ENCODE assay signal across 10 cellular contexts in the genomic region with DNA sequence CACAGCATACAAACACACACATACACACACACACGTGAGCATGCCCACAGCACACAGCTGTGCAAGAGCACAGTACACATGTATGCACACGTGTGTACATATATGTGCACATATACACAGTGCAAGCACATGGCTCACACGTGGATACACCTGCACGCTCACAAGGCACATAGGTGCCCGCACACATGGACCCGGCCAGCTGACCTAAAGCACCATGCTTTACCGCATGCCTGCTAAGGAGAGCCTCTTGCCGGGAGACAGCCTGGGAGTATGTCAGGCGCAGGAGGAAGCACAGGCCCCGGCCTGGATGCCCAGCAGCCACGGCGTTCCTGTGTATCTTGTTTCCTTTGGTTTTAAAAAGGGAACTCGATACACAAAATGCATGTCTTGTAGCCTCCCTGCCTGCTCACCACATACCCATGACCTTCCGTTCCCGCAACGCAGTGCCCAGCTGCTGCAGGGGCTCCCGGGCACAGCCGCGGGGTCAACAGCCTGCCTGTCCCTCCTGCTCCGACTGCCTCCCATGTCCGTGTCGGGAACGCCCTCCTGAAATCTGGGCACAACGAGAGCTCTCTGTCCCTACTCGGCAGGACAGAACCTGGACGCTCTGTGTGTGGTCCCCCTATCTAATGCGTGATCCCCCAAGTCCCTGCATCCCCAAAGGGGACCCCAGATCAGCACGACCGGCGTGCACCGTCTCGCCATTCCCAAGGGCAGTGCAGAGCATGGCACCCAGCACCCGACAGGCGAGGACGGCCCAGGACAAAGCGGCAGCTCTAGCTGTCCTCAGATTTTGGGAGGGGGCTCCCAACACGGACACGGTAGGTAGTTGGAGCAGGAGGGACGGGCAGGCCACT. TPM values are rescaled to one million over a fixed set of nuclear protein-coding genes. Genes with fewer than 3 reads are reported as not detected.
DNase-seq lines count a peak whose midpoint lies in the region; ATAC-seq and TF ChIP-seq lines count a peak whose summit lies in the region.
"Had no signal": no experiment of that assay in that cellular context is flagged by ENCODE, and none has a peak within 500 bp of the region (broad histone marks: within the 10 kb centered on the region; RNA-seq: fewer than 3 reads in every experiment).

No MANE protein-coding gene starts in this region.

- no peaks in the 10 kb centered on the region for H3K79me1 ChIP-seq in trophoblast cell (ENCODE audit: low read length)

- H2BK12ac ChIP-seq in trophoblast cell (ENCODE audit: low read length) = no peak overlapping the region

- H2AFZ ChIP-seq in trophoblast cell (ENCODE audit: insufficient read depth, low read length, poor library complexity) = no peak overlapping the region

- CTCF ChIA-PET in Calu3 (lab: Charles Lee) (no interaction called here), Panc1 (lab: Charles Lee) (no interaction called here)

- H3K4ac ChIP-seq in trophoblast cell (ENCODE audit: low read depth, low read length) = no peak overlapping the region

- H2BK120ac ChIP-seq in trophoblast cell (ENCODE audit: insufficient read depth, low read length, poor library complexity) = no peak overlapping the region

- H3K79me2 ChIP-seq in trophoblast cell (ENCODE audit: control insufficient read depth, insufficient read depth, low read length, poor library complexity) = peaks cover 3% of the 10 kb centered on the region

- H3K27me3 ChIP-seq in Panc1 (ENCODE audit: control insufficient read depth, insufficient read depth, low read length) (no peaks in the 10 kb centered on the region), trophoblast cell (ENCODE audit: insufficient read depth, low read length) (no peaks in the 10 kb centered on the region)

- no peak overlapping the region for H2AK5ac ChIP-seq in trophoblast cell (ENCODE audit: low read length)

- TF ChIP-seq CTCF in Calu3 (IDR thresholded peaks at IDR 0.05; ENCODE audit: unreplicated experiment) (no peak), Panc1 (IDR thresholded peaks at IDR 0.05) (no peak), endothelial cell (IDR thresholded peaks at IDR 0.05; ENCODE audit: unreplicated experiment) (no peak)

- peaks cover 37% of the 10 kb centered on the region for H3K4me1 Mint-ChIP-seq in Calu3 (ENCODE audit: low read depth, unreplicated experiment)
- peaks cover 6% of the 10 kb centered on the region for H3K4me1 Mint-ChIP-seq in endothelial cell (ENCODE audit: unreplicated experiment)

- H3K36me3 Mint-ChIP-seq in Calu3 (ENCODE audit: insufficient read depth, unreplicated experiment) (peaks cover 72% of the 10 kb centered on the region), endothelial cell (ENCODE audit: low read depth, unreplicated experiment) (peaks cover 4% of the 10 kb centered on the region)

- no peak for DNase-seq in Calu3
- DNase-seq in Panc1 (ENCODE audit: low read depth, low spot score) = no peak
- no peak for DNase-seq in endothelial cell (ENCODE audit: low spot score)
- DNase-seq in trophoblast cell = no peak
- DNase-seq in DMS79 (lab: John Stamatoyannopoulos, UW) = no peak
- no peak for DNase-seq in AG08395 (ENCODE audit: low spot score)
- DNase-seq in glomerular visceral epithelial cell (ENCODE audit: extremely low spot score) = no peak
- DNase-seq in NCI-H1092 treated with DMSO at 0.1 percent for 48 hours (lab: John Stamatoyannopoulos, UW) = no peak
- DNase-seq: activated T-cell treated with anti-CD3 and anti-CD28 coated beads, Interleukin-2, amount 50 U/mL, for 4 hours; NCI-H1092 had no signal

- H3K9me3 ChIP-seq in Panc1 (ENCODE audit: control insufficient read depth, insufficient read depth, low read depth, low read length) = no peaks in the 10 kb centered on the region
- no peaks in the 10 kb centered on the region for H3K9me3 ChIP-seq in trophoblast cell (ENCODE audit: insufficient read depth, low read depth, low read length)

- no TSS peak for BruUV-seq in Calu3 (replicated peaks; lab: Mats Ljungman, UMichigan)
- no TSS peak for BruUV-seq in Panc1 (replicated peaks; lab: Mats Ljungman, UMichigan)

- no peak overlapping the region for H4K12ac ChIP-seq in trophoblast cell (ENCODE audit: low read depth, low read length)

- H3K9me3 Mint-ChIP-seq in Calu3 (ENCODE audit: low read depth, unreplicated experiment) = no peaks in the 10 kb centered on the region
- H3K9me3 Mint-ChIP-seq in endothelial cell (ENCODE audit: unreplicated experiment) = no peaks in the 10 kb centered on the region
- H3K9me3 Mint-ChIP-seq: activated T-cell treated with anti-CD3 and anti-CD28 coated beads, Interleukin-2, amount 50 U/mL, for 4 hours had no signal

- H3K9ac ChIP-seq in trophoblast cell (ENCODE audit: low read length) = no peak overlapping the region

- H3K27me3 Mint-ChIP-seq in Calu3 (ENCODE audit: unreplicated experiment) (no peaks in the 10 kb centered on the region), endothelial cell (ENCODE audit: unreplicated experiment) (peaks cover 10% of the 10 kb centered on the region)

- POLR2A ChIA-PET in Panc1 (lab: Charles Lee) = no interaction called here

- H3K4me3 Mint-ChIP-seq in Calu3 (ENCODE audit: low read depth, unreplicated experiment) (peak overlapping the region; percentile 32), endothelial cell (ENCODE audit: unreplicated experiment) (no peak overlapping the region)
- H3K4me3 Mint-ChIP-seq: activated T-cell treated with anti-CD3 and anti-CD28 coated beads, Interleukin-2, amount 50 U/mL, for 4 hours had no signal

- H4K8ac ChIP-seq in trophoblast cell (ENCODE audit: low read depth, low read length) = no peak overlapping the region

- no peak overlapping the region for H2BK5ac ChIP-seq in trophoblast cell (ENCODE audit: low read depth, low read length, poor library complexity)

- H3K4me1 ChIP-seq in Panc1 (ENCODE audit: control insufficient read depth, insufficient read depth, low read length) (peaks cover 58% of the 10 kb centered on the region), trophoblast cell (ENCODE audit: control insufficient read depth in 1 of 2, insufficient read depth in 2 of 2, low read length in 2 of 2) (peaks cover 4 to 8% of the 10 kb centered on the region in 2 experiments)

- no peak overlapping the region for H3K27ac Mint-ChIP-seq in Calu3 (ENCODE audit: unreplicated experiment)
- peak overlapping the region; percentile 57 for H3K27ac Mint-ChIP-seq in endothelial cell (ENCODE audit: unreplicated experiment)

- WGBS in trophoblast cell (ENCODE audit: extremely low coverage, insufficient coverage, insufficient read length) = no CpG with 5 or more reads among the region's 39 CpGs

- H3K4me2 ChIP-seq in trophoblast cell (ENCODE audit: low read length) = no peak overlapping the region

- H3K23ac ChIP-seq in trophoblast cell (ENCODE audit: low read length) = no peak overlapping the region

- in situ Hi-C loops in Panc1 (cut with HindIII; ENCODE audit: low pct_unique_long_range_greater_than_20kb, low sequenced_read_pairs) = no loop called here

- peak overlapping the region; percentile 100 for H3K27ac ChIP-seq in Panc1 (ENCODE audit: low read length)
- no peak overlapping the region for H3K27ac ChIP-seq in trophoblast cell (ENCODE audit: low read depth, low read length)

- H3K4me3 ChIP-seq in Panc1 (ENCODE audit: low read depth in 2 of 2, low read length in 2 of 2) = peak overlapping the region; percentile 78 to 90
- H3K4me3 ChIP-seq in trophoblast cell (ENCODE audit: low read depth, low read length) = peak overlapping the region; percentile 50

- no peak overlapping the region for H4K91ac ChIP-seq in trophoblast cell (ENCODE audit: low read depth, low read length)

- H3K18ac ChIP-seq in trophoblast cell (ENCODE audit: low read length) = no peak overlapping the region

- intact Hi-C loops in Calu3 (cut with micrococcal nuclease; ENCODE audit: unreplicated experiment) = no loop called here
- intact Hi-C loops in Panc1 (cut with micrococcal nuclease; ENCODE audit: unreplicated experiment) = no loop called here

- no peak overlapping the region for H3K14ac ChIP-seq in trophoblast cell (ENCODE audit: low read length)

- H3K36me3 ChIP-seq in Panc1 (ENCODE audit: control insufficient read depth, insufficient read depth, low read length) (no peaks in the 10 kb centered on the region), trophoblast cell (ENCODE audit: control insufficient read depth in 1 of 2, insufficient read depth in 2 of 2, low read length in 2 of 2) (no peaks in the 10 kb centered on the region)

- no peak for ATAC-seq in Panc1
- ATAC-seq: activated T-cell treated with anti-CD3 and anti-CD28 coated beads, Interleukin-2, amount 50 U/mL, for 4 hours had no signal

RNA-seq across cellular contexts. Expression of a gene that starts 3.6 kb away (rescaled TPM):
- total RNA-seq in Calu3 (2022) = 82.3 and 90.5 TPM in 2 replicates
- 297 TPM for total RNA-seq in Panc1 (2021; ENCODE audit: unreplicated experiment)
- 468 TPM for polyA plus RNA-seq in Panc1 (2012; ENCODE audit: insufficient read length)
- total RNA-seq in endothelial cell (ENCODE audit: unreplicated experiment) = 24.5 TPM
- 6.2 and 6.3 TPM in 2 replicates for polyA plus RNA-seq in trophoblast cell (2013)
